In genomic region chr9:33133186-33133585, GRCh38 we compare ENCODE assay signal across 15 cellular contexts. TPM values are rescaled to one million over a fixed set of nuclear protein-coding genes. Genes with fewer than 3 reads are reported as not detected.
A peak's percentile ranks its signal among the peaks of the same experiment; 100 is the strongest.
DNase-seq lines count a peak whose midpoint lies in the region; ATAC-seq and TF ChIP-seq lines count a peak whose summit lies in the region.
"Had no signal": no experiment of that assay in that cellular context is flagged by ENCODE, and none has a peak within 500 bp of the region (broad histone marks: within the 10 kb centered on the region; RNA-seq: fewer than 3 reads in every experiment).

No MANE protein-coding gene starts in this region.

- intact Hi-C loops in lower lobe of right lung (cut with DNase I), result no loop called here
- intact Hi-C loops in Right ventricle myocardium inferior (cut with DNase I), result no loop called here

- H3K4me1 ChIP-seq in SK-N-SH (ENCODE audit: control insufficient read depth in 1 of 2, insufficient read depth in 2 of 2, low read depth in 1 of 2, low read length in 1 of 2), result no peaks in the 10 kb centered on the region; a peak in 2 of 4 replicates
- peaks cover 67% of the 10 kb centered on the region for H3K4me1 ChIP-seq in lower lobe of right lung

- H4K20me1 ChIP-seq in SK-N-SH (ENCODE audit: insufficient read depth), result peaks cover 32% of the 10 kb centered on the region

- H2AFZ ChIP-seq in SK-N-SH (ENCODE audit: low read depth), result no peak overlapping the region

- no peak overlapping the region for H3K9ac ChIP-seq in SK-N-SH

- WGBS in SK-N-SH (ENCODE audit: low lambda C conversion rate), result 49% methylated on average over 7 of the region's 7 CpGs

- DNase-seq in Ammon's horn (ENCODE audit: low spot score) (peak; percentile 27), HCEC 1CT (peak; percentile 29), SK-N-SH (no peak), lower lobe of right lung (no peak), coronary artery (ENCODE audit: low spot score) (no peak), Right ventricle myocardium inferior (ENCODE audit: missing footprints) (no peak)
- DNase-seq: activated CD4-positive, alpha-beta T cell treated with anti-CD3 and anti-CD28 coated beads, Interleukin-2, amount 50 U/mL, for 4 hours; DND-41; foreskin fibroblast; mucosa of descending colon; RPMI8226; T1000 had no signal

- H3K27me3 ChIP-seq in SK-N-SH (ENCODE audit: insufficient read depth) (no peaks in the 10 kb centered on the region), lower lobe of right lung (ENCODE audit: low read depth) (no peaks in the 10 kb centered on the region)
- H3K27me3 ChIP-seq: upper lobe of left lung had no signal

- H3K36me3 ChIP-seq in SK-N-SH (replicated peaks in 1 of 2; ENCODE audit: control insufficient read depth in 1 of 2, insufficient read depth in 2 of 2, low read length in 1 of 2) (peaks cover 12 to 33% of the 10 kb centered on the region in 2 experiments), lower lobe of right lung (peaks cover 68% of the 10 kb centered on the region)

- TF ChIP-seq CTCF in SK-N-SH (IDR thresholded peaks at IDR 0.05) (no peak), lower lobe of right lung (IDR thresholded peaks at IDR 0.05) (no peak), coronary artery (IDR thresholded peaks at IDR 0.05) (no peak)

- CTCF ChIA-PET in SK-N-SH (lab: Yijun Ruan, JAX), result interaction anchor here (1.0 kb wide), 1 partner anchor 93 kb away, joined by 3 read pairs; no protein-coding TSS in a partner anchor

- no peak for TF ChIP-seq RAD21 in SK-N-SH (IDR thresholded peaks at IDR 0.05; ENCODE audit: low read length)

- H3K27ac ChIP-seq in SK-N-SH (ENCODE audit: low read depth in 2 of 2, low read length in 1 of 2) (peak overlapping the region in 1 of 2 experiments; percentile 74; a peak in 2 of 4 replicates), lower lobe of right lung (peak overlapping the region; percentile 21), coronary artery (no peak overlapping the region)

- H3K4me3 ChIP-seq in SK-N-SH (ENCODE audit: low read depth in 2 of 2, low read length in 1 of 2) (no peak overlapping the region), lower lobe of right lung (no peak overlapping the region), coronary artery (no peak overlapping the region)
- H3K4me3 ChIP-seq: mucosa of descending colon, upper lobe of left lung had no signal

- no peaks in the 10 kb centered on the region for H3K9me2 ChIP-seq in SK-N-SH

- H3K79me2 ChIP-seq in SK-N-SH (ENCODE audit: insufficient read depth), result peaks cover 52% of the 10 kb centered on the region

- ATAC-seq in lower lobe of right lung (no peak), HG02981 (IDR thresholded peaks at IDR 0.05; ENCODE audit: unreplicated experiment) (no peak), GM21367 (IDR thresholded peaks at IDR 0.05; ENCODE audit: unreplicated experiment) (no peak), Right ventricle myocardium inferior (no peak)
- ATAC-seq: mucosa of descending colon had no signal

- TF ChIP-seq EP300 in SK-N-SH (IDR thresholded peaks at IDR 0.05; ENCODE audit: borderline replicate concordance in 1 of 2, low read depth in 1 of 2, low read length in 1 of 2), result no peak

- H3K9me3 ChIP-seq in SK-N-SH, result no peaks in the 10 kb centered on the region
- no peaks in the 10 kb centered on the region for H3K9me3 ChIP-seq in lower lobe of right lung
- H3K9me3 ChIP-seq: mucosa of descending colon, upper lobe of left lung had no signal

- POLR2A ChIA-PET in SK-N-SH (lab: Yijun Ruan, JAX), result interaction anchor here (0.6 kb wide), 1 partner anchor 10 kb away, joined by 4 read pairs; no protein-coding TSS in a partner anchor

- peaks cover 15% of the 10 kb centered on the region for H3F3A ChIP-seq in SK-N-SH (replicated peaks; ENCODE audit: insufficient read depth)

- no peak overlapping the region for H3K4me2 ChIP-seq in SK-N-SH

TF ChIP-seq in SK-N-SH, 30 proteins besides CTCF, POLR2A, EP300 and RAD21:
- TF ChIP-seq TCF12 (IDR thresholded peaks at IDR 0.05) (peak; percentile 88), POLR2AphosphoS5 (IDR thresholded peaks at IDR 0.05; ENCODE audit: low read depth, low read length) (peak; percentile 55; the same call in 1 of the 2 replicates), JUND (IDR thresholded peaks at IDR 0.05) (peak; percentile 48; the same call in 1 of the 2 replicates), RXRA (IDR thresholded peaks at IDR 0.05; ENCODE audit: borderline replicate concordance, low read depth) (no peak), TAF1 (IDR thresholded peaks at IDR 0.05; ENCODE audit: borderline replicate concordance, low read depth, low read length) (no peak), PBX3 (IDR thresholded peaks at IDR 0.05) (peak; percentile 92), RFX5 (IDR thresholded peaks at IDR 0.05; ENCODE audit: low read length) (no peak), NFIC (IDR thresholded peaks at IDR 0.05; ENCODE audit: borderline replicate concordance) (peak; percentile 36; the same call in 1 of the 2 replicates)

RNA-seq across cellular contexts. Expression of gene B4GALT1, which starts 34.0 kb away (rescaled TPM):
- polyA plus RNA-seq in SK-N-SH (2012; rRNA removed), result 36.2 and 36.3 TPM in 2 replicates
- 31.2 and 34.8 TPM in 2 replicates for polyA plus RNA-seq in SK-N-SH (2012; cell fraction: cytosol; rRNA removed)
- 16.2 and 21.7 TPM in 2 replicates for polyA plus RNA-seq in SK-N-SH (2012; cell fraction: nucleus; rRNA removed)
- 72.0 TPM for total RNA-seq in lower lobe of right lung
- total RNA-seq in Right ventricle myocardium inferior, result 43.6 TPM

RNA-seq across cellular contexts. Expression of gene SMU1, which starts 56.7 kb away (rescaled TPM):
- polyA plus RNA-seq in SK-N-SH (2012; rRNA removed), result 9.8 and 12.4 TPM in 2 replicates
- polyA plus RNA-seq in SK-N-SH (2012; cell fraction: cytosol; rRNA removed), result 13.1 and 13.5 TPM in 2 replicates
- 5.4 and 9.7 TPM in 2 replicates for polyA plus RNA-seq in SK-N-SH (2012; cell fraction: nucleus; rRNA removed)
- total RNA-seq in lower lobe of right lung (20.5 TPM), Right ventricle myocardium inferior (15.2 TPM)

Comparison
In these comparisons a context has a peak if more than half of its experiments do, and no peak if none do; other contexts are left out.
1. DNase-seq: peak in Ammon's horn (single experiment) and HCEC 1CT (single experiment); none in SK-N-SH (single experiment), lower lobe of right lung (single experiment), coronary artery (single experiment) and Right ventricle myocardium inferior (single experiment).